Comparison of ENCODE assay signal across 15 cellular contexts in the genomic region with DNA sequence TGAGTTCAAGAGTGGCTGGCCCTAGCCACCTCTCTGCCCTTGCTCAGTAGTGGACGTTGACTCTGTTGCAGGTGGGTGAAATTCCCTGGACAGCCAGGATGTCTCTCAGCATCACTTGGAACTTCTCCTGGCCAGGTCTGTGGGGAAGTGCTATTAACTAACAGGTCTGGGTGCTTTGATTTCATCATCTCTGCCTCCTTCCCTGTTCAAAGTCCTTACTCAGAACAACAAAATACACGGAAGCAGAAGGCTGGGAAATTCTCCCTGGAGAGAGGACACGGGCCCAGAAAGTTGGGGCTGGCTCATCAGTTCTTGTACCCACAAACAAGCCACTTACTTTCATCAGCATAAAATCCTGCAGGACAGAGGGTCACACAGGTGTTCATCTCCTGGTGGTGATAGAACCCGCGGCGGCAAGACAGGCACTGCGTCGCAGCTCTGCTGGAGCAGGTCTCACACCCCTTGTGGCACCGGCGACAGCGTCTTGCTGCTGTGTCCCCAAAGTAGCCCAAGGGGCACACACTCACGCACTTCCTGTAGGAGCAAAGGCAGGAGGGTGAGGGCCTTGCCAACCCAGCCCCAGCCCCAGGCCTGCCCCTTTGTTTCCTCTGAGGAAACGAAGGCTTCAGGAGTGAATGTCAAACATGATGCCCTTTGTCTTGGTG. TPM values are rescaled to one million over a fixed set of nuclear protein-coding genes. Genes with fewer than 3 reads are reported as not detected.
A peak's percentile ranks its signal among the peaks of the same experiment; 100 is the strongest.
DNase-seq lines count a peak whose midpoint lies in the region; ATAC-seq and TF ChIP-seq lines count a peak whose summit lies in the region.
"Had no signal": no experiment of that assay in that cellular context is flagged by ENCODE, and none has a peak within 500 bp of the region (broad histone marks: within the 10 kb centered on the region; RNA-seq: fewer than 3 reads in every experiment).

No MANE protein-coding gene starts in this region.

- intact Hi-C loops in left colon (cut with DNase I, micrococcal nuclease) = no loop called here

- no peak overlapping the region for H3K27ac Mint-ChIP-seq in activated CD4-positive, alpha-beta memory T cell treated with anti-CD3 and anti-CD28 coated beads, Interleukin-2, amount 10 ng/mL, durations not matched to agents 7 days and 5 days

- no peaks in the 10 kb centered on the region for H3K36me3 ChIP-seq in BLaER1
- no peaks in the 10 kb centered on the region for H3K36me3 ChIP-seq in osteoblast (ENCODE audit: insufficient read depth, low read length)

- H3K4me2 ChIP-seq in BLaER1 (peak overlapping the region; percentile 45), osteoblast (ENCODE audit: insufficient read depth, low read length) (no peak overlapping the region)

- CTCF ChIA-PET in activated CD4-positive, alpha-beta memory T cell treated with anti-CD3 and anti-CD28 coated beads, Interleukin-2, amount 10 ng/mL, durations not matched to agents 7 days and 5 days (lab: Charles Lee) = no interaction called here

- no peak overlapping the region for H3K9ac ChIP-seq in BLaER1

- H3K36me3 Mint-ChIP-seq in activated CD4-positive, alpha-beta memory T cell treated with anti-CD3 and anti-CD28 coated beads, Interleukin-2, amount 10 ng/mL, durations not matched to agents 7 days and 5 days (ENCODE audit: low read depth) = no peaks in the 10 kb centered on the region

- DNase-seq in SW480 (ENCODE audit: low spot score) = peak; percentile 65
- no peak for DNase-seq in left colon
- DNase-seq in osteoblast (ENCODE audit: insufficient read length, low spot score, missing footprints) = peak; percentile 18
- no peak for DNase-seq in SHP77 treated with DMSO at 0.1 percent for 48 hours (lab: John Stamatoyannopoulos, UW)
- no peak for DNase-seq in activated CD4-positive, alpha-beta memory T cell treated with anti-CD3 and anti-CD28 coated beads, Interleukin-2, amount 10 ng/mL, durations not matched to agents 7 days and 5 days
- DNase-seq: KG1, NCI-H1092 treated with DMSO at 0.1 percent for 48 hours, NCI-H187, NCI-H69, PC-3 had no signal

- H3K9me3 ChIP-seq in BLaER1 (no peaks in the 10 kb centered on the region), osteoblast (ENCODE audit: low read depth, low read length) (no peaks in the 10 kb centered on the region)

- H3K27me3 Mint-ChIP-seq in activated CD4-positive, alpha-beta memory T cell treated with anti-CD3 and anti-CD28 coated beads, Interleukin-2, amount 10 ng/mL, durations not matched to agents 7 days and 5 days = no peaks in the 10 kb centered on the region

- H3K27me3 ChIP-seq in BLaER1 (no peaks in the 10 kb centered on the region), osteoblast (ENCODE audit: insufficient read depth, low read length) (no peaks in the 10 kb centered on the region)

- H2AFZ ChIP-seq in osteoblast (ENCODE audit: low read length) = no peak overlapping the region

- H3K4me3 Mint-ChIP-seq in activated CD4-positive, alpha-beta memory T cell treated with anti-CD3 and anti-CD28 coated beads, Interleukin-2, amount 10 ng/mL, durations not matched to agents 7 days and 5 days = no peak overlapping the region
- H3K4me3 Mint-ChIP-seq: H9 had no signal

- no peaks in the 10 kb centered on the region for H4K20me1 ChIP-seq in BLaER1
- H4K20me1 ChIP-seq in osteoblast (ENCODE audit: insufficient read depth, low read length) = no peaks in the 10 kb centered on the region

- ATAC-seq in left colon = peak; percentile 95
- ATAC-seq in GM21576 (IDR thresholded peaks at IDR 0.05; ENCODE audit: unreplicated experiment) = no peak
- ATAC-seq in GM19395 (IDR thresholded peaks at IDR 0.05; ENCODE audit: unreplicated experiment) = no peak
- ATAC-seq: PC-3 had no signal

- POLR2A ChIA-PET in activated CD4-positive, alpha-beta memory T cell treated with anti-CD3 and anti-CD28 coated beads, Interleukin-2, amount 10 ng/mL, durations not matched to agents 7 days and 5 days (lab: Charles Lee) = interaction anchor here (1.5 kb wide), 1 partner anchor 29 kb away, joined by 5 read pairs; a partner anchor contains a TSS

- H3K4me1 Mint-ChIP-seq in activated CD4-positive, alpha-beta memory T cell treated with anti-CD3 and anti-CD28 coated beads, Interleukin-2, amount 10 ng/mL, durations not matched to agents 7 days and 5 days = peaks cover 15% of the 10 kb centered on the region

- H3K4me1 ChIP-seq in BLaER1 (peaks cover 39% of the 10 kb centered on the region), osteoblast (ENCODE audit: insufficient read depth, low read length) (no peaks in the 10 kb centered on the region)

- no peak for TF ChIP-seq CTCF in osteoblast (IDR thresholded peaks at IDR 0.05; ENCODE audit: extremely low read depth, low read depth, low read length)

- no peaks in the 10 kb centered on the region for H3K9me3 Mint-ChIP-seq in activated CD4-positive, alpha-beta memory T cell treated with anti-CD3 and anti-CD28 coated beads, Interleukin-2, amount 10 ng/mL, durations not matched to agents 7 days and 5 days
- H3K9me3 Mint-ChIP-seq: H9 had no signal

- H3K4me3 ChIP-seq in BLaER1 (no peak overlapping the region), osteoblast (ENCODE audit: insufficient read depth, low read length) (no peak overlapping the region)

- H3K79me2 ChIP-seq in osteoblast (ENCODE audit: insufficient read depth, low read length) = no peaks in the 10 kb centered on the region

- H3K27ac ChIP-seq in BLaER1 (no peak overlapping the region), osteoblast (ENCODE audit: low read depth, low read length) (no peak overlapping the region)
- H3K27ac ChIP-seq: 22Rv1 had no signal

RNA-seq across cellular contexts. Expression of a gene that starts 29.6 kb away (rescaled TPM):
- total RNA-seq in left colon (10 to 100 TPM; 44.7 to 48.2 TPM), osteoblast (7.1 and 9.8 TPM in 2 replicates)
- total RNA-seq in activated CD4-positive, alpha-beta memory T cell treated with anti-CD3 and anti-CD28 coated beads, Interleukin-2, amount 10 ng/mL, durations not matched to agents 7 days and 5 days = 100 to 1,000 TPM; 107 to 113 TPM

RNA-seq across cellular contexts. Expression of a gene that starts 47.4 kb away (rescaled TPM):
- total RNA-seq in left colon = 100 to 1,000 TPM; 134 to 142 TPM
- 74.3 and 79.6 TPM in 2 replicates for total RNA-seq in osteoblast
- total RNA-seq in activated CD4-positive, alpha-beta memory T cell treated with anti-CD3 and anti-CD28 coated beads, Interleukin-2, amount 10 ng/mL, durations not matched to agents 7 days and 5 days = 10 to 100 TPM; 43.0 to 45.7 TPM

Comparison
In these comparisons a context has a peak if more than half of its experiments do, and no peak if none do; other contexts are left out.
1. DNase-seq: peak in SW480 (single experiment) and osteoblast (single experiment); none in left colon (0 of 2), SHP77 treated with DMSO at 0.1 percent for 48 hours (single experiment) and activated CD4-positive, alpha-beta memory T cell treated with anti-CD3 and anti-CD28 coated beads, Interleukin-2, amount 10 ng/mL, durations not matched to agents 7 days and 5 days (single experiment).